10 cellular contexts compared by ENCODE assay signal in genomic region chr15:29364429-29365078, GRCh38.
DNase-seq lines count a peak whose midpoint lies in the region; ATAC-seq and TF ChIP-seq lines count a peak whose summit lies in the region.
"Had no signal": no experiment of that assay in that cellular context is flagged by ENCODE, and none has a peak within 500 bp of the region (broad histone marks: within the 10 kb centered on the region; RNA-seq: fewer than 3 reads in every experiment).

No MANE protein-coding gene starts in this region.

- H3K27me3 Mint-ChIP-seq in nephron progenitor cell (ENCODE audit: low read depth, poor library complexity) = peaks cover 3% of the 10 kb centered on the region

- peaks cover 7% of the 10 kb centered on the region for H3K36me3 Mint-ChIP-seq in nephron progenitor cell (ENCODE audit: low read depth)
- no peaks in the 10 kb centered on the region for H3K36me3 Mint-ChIP-seq in stimulated activated effector memory CD8-positive, alpha-beta T cell treated with anti-CD3 and anti-CD28 coated beads, Interleukin-12 subunit alpha, Interleukin-12 subunit beta, amount 100 ng/mL, for 72 hours

- no peaks in the 10 kb centered on the region for H4K20me1 ChIP-seq in mammary epithelial cell (ENCODE audit: insufficient read depth, low read length)

- no peak overlapping the region for H3K4me3 ChIP-seq in mammary epithelial cell (replicated peaks in 1 of 3; ENCODE audit: insufficient read depth in 1 of 3, low read depth in 2 of 3, low read length in 3 of 3)
- H3K4me3 ChIP-seq: skin epidermis had no signal

- H3K4me3 Mint-ChIP-seq in nephron progenitor cell = no peak overlapping the region
- H3K4me3 Mint-ChIP-seq in stimulated activated effector memory CD8-positive, alpha-beta T cell treated with anti-CD3 and anti-CD28 coated beads, Interleukin-12 subunit alpha, Interleukin-12 subunit beta, amount 100 ng/mL, for 72 hours = no peak overlapping the region
- H3K4me3 Mint-ChIP-seq: activated T-cell treated with anti-CD3 and anti-CD28 coated beads, Interleukin-2, amount 50 U/mL, for 72 hours had no signal

- ATAC-seq in HG02623 (IDR thresholded peaks at IDR 0.05; ENCODE audit: unreplicated experiment) (no peak), HG02884 (IDR thresholded peaks at IDR 0.05; ENCODE audit: unreplicated experiment) (no peak)
- ATAC-seq in stimulated activated effector memory CD8-positive, alpha-beta T cell treated with anti-CD3 and anti-CD28 coated beads, Interleukin-12 subunit alpha, Interleukin-12 subunit beta, amount 100 ng/mL, for 72 hours = no peak
- ATAC-seq: activated T-cell treated with anti-CD3 and anti-CD28 coated beads, Interleukin-2, amount 50 U/mL, for 72 hours had no signal

- no peaks in the 10 kb centered on the region for H3K27me3 ChIP-seq in mammary epithelial cell (ENCODE audit: insufficient read depth, low read length)

- in situ Hi-C loops in mammary epithelial cell (cut with MboI; ENCODE audit: low sequenced_read_pairs in 2 of 2) = no loop called here

- H3K27ac ChIP-seq in mammary epithelial cell (ENCODE audit: insufficient read depth, low read depth, low read length) = no peak overlapping the region
- H3K27ac ChIP-seq: skin epidermis had no signal

- peaks cover 21% of the 10 kb centered on the region for H3K9me3 Mint-ChIP-seq in nephron progenitor cell
- peaks cover 12% of the 10 kb centered on the region for H3K9me3 Mint-ChIP-seq in stimulated activated effector memory CD8-positive, alpha-beta T cell treated with anti-CD3 and anti-CD28 coated beads, Interleukin-12 subunit alpha, Interleukin-12 subunit beta, amount 100 ng/mL, for 72 hours

- dilution Hi-C loops in mammary epithelial cell (cut with HindIII; ENCODE audit: low sequenced_read_pairs) = loop anchor here (25.0 kb wide), 1 partner anchor 148 kb away; no protein-coding TSS in a partner anchor

- no peak overlapping the region for H3K4me2 ChIP-seq in mammary epithelial cell (ENCODE audit: insufficient read depth, low read depth, low read length)

- WGBS in mammary epithelial cell (ENCODE audit: low coverage, missing lambda C conversion rate) = 63% methylated on average over 8 of the region's 8 CpGs

- H3K4me1 ChIP-seq in ES-I3 (ENCODE audit: insufficient read depth, low read length) = peaks cover 7% of the 10 kb centered on the region; the same call in 1 of the 2 replicates
- no peaks in the 10 kb centered on the region for H3K4me1 ChIP-seq in mammary epithelial cell (ENCODE audit: insufficient read depth, low read length)

- H3K36me3 ChIP-seq in ES-I3 (ENCODE audit: insufficient read depth, low read length) = no peaks in the 10 kb centered on the region
- H3K36me3 ChIP-seq in mammary epithelial cell (ENCODE audit: insufficient read depth, low read length) = no peaks in the 10 kb centered on the region

- H3K27ac Mint-ChIP-seq in nephron progenitor cell = no peak overlapping the region
- H3K27ac Mint-ChIP-seq in stimulated activated effector memory CD8-positive, alpha-beta T cell treated with anti-CD3 and anti-CD28 coated beads, Interleukin-12 subunit alpha, Interleukin-12 subunit beta, amount 100 ng/mL, for 72 hours = no peak overlapping the region
- H3K27ac Mint-ChIP-seq: activated T-cell treated with anti-CD3 and anti-CD28 coated beads, Interleukin-2, amount 50 U/mL, for 72 hours had no signal

- H3K9ac ChIP-seq in ES-I3 (ENCODE audit: low read depth, low read length) (peak overlapping the region; percentile 35), mammary epithelial cell (ENCODE audit: insufficient read depth, low read length) (no peak overlapping the region)

- no peak overlapping the region for H2AFZ ChIP-seq in mammary epithelial cell (ENCODE audit: low read depth, low read length)

- no peaks in the 10 kb centered on the region for H3K79me2 ChIP-seq in mammary epithelial cell (ENCODE audit: insufficient read depth, low read length)

- TF ChIP-seq CTCF in mammary epithelial cell (conservative IDR thresholded peaks at IDR 0.05 in 1 of 2, IDR thresholded peaks at IDR 0.05 in 1 of 2; ENCODE audit: extremely low read depth in 1 of 2, insufficient read depth in 1 of 2, low read depth in 1 of 2, low read length in 2 of 2) (no peak), nephron progenitor cell (IDR thresholded peaks at IDR 0.05) (peak; percentile 25)

- H3K9me3 ChIP-seq in ES-I3 (ENCODE audit: control insufficient read depth, insufficient read depth, low read length) = peaks cover 4% of the 10 kb centered on the region
- H3K9me3 ChIP-seq in mammary epithelial cell (replicated peaks; ENCODE audit: insufficient read depth, low read length) = peaks cover 20% of the 10 kb centered on the region

- CTCF ChIA-PET in mammary epithelial cell (lab: Charles Lee; ENCODE audit: low non-redundant PET) = no interaction called here

- intact Hi-C loops in mammary epithelial cell (cut with micrococcal nuclease) = no loop called here

- BruUV-seq in mammary epithelial cell (replicated peaks; lab: Mats Ljungman, UMichigan) = no TSS peak

- no peaks in the 10 kb centered on the region for H3K4me1 Mint-ChIP-seq in nephron progenitor cell
- no peaks in the 10 kb centered on the region for H3K4me1 Mint-ChIP-seq in stimulated activated effector memory CD8-positive, alpha-beta T cell treated with anti-CD3 and anti-CD28 coated beads, Interleukin-12 subunit alpha, Interleukin-12 subunit beta, amount 100 ng/mL, for 72 hours

- DNase-seq in M059J (ENCODE audit: low read depth) (peak; percentile 69), mammary epithelial cell (peak; percentile 8), nephron progenitor cell (no peak), SKM-1 (lab: John Stamatoyannopoulos, UW; ENCODE audit: unreplicated experiment) (no peak)
- no peak for DNase-seq in stimulated activated effector memory CD8-positive, alpha-beta T cell treated with anti-CD3 and anti-CD28 coated beads, Interleukin-12 subunit alpha, Interleukin-12 subunit beta, amount 100 ng/mL, for 72 hours (ENCODE audit: low spot score in 2 of 2)
- DNase-seq: activated T-cell treated with anti-CD3 and anti-CD28 coated beads, Interleukin-2, amount 50 U/mL, for 72 hours had no signal

Comparison
In these comparisons a context has a peak if more than half of its experiments do, and no peak if none do; other contexts are left out.
1. DNase-seq: peak in M059J (single experiment) and mammary epithelial cell (single experiment); none in nephron progenitor cell (single experiment), stimulated activated effector memory CD8-positive, alpha-beta T cell treated with anti-CD3 and anti-CD28 coated beads, Interleukin-12 subunit alpha, Interleukin-12 subunit beta, amount 100 ng/mL, for 72 hours (0 of 2) and SKM-1 (single experiment).